In genomic region chr22:38257650-38258246, GRCh38 we compare ENCODE assay signal across 10 cellular contexts. TPM values are rescaled to one million over a fixed set of nuclear protein-coding genes. Genes with fewer than 3 reads are reported as not detected.
DNase-seq lines count a peak whose midpoint lies in the region; ATAC-seq, FAIRE-seq and TF ChIP-seq lines count a peak whose summit lies in the region.
"Had no signal": no experiment of that assay in that cellular context is flagged by ENCODE, and none has a peak within 500 bp of the region (broad histone marks: within the 10 kb centered on the region; RNA-seq: fewer than 3 reads in every experiment).

No MANE protein-coding gene starts in this region.

- ATAC-seq in HG02938 (IDR thresholded peaks at IDR 0.05; ENCODE audit: unreplicated experiment): no peak

- FAIRE-seq in D721Med (lab: Jason Lieb, UNC): no peak

- TF ChIP-seq CTCF in VCaP (conservative IDR thresholded peaks at IDR 0.05) (peak; percentile 42), D721Med (IDR thresholded peaks at IDR 0.05; ENCODE audit: insufficient read depth, missing control alignments) (no peak)

- H3K27ac ChIP-seq in VCaP: peak overlapping the region; percentile 95
- peak overlapping the region; percentile 85 for H3K27ac ChIP-seq in temporal lobe (ENCODE audit: low read depth, low read length)

- peak; percentile 94 for DNase-seq in NCI-H1105 (lab: John Stamatoyannopoulos, UW)
- DNase-seq in left kidney (ENCODE audit: low read depth, low spot score): peak; percentile 40
- DNase-seq in D721Med (ENCODE audit: insufficient read length, low spot score): no peak
- no peak for DNase-seq in activated CD8-positive, alpha-beta memory T cell treated with anti-CD3 and anti-CD28 coated beads for 24 hours
- no peak for DNase-seq in cerebellum (ENCODE audit: low spot score)
- DNase-seq: immature natural killer cell; stimulated activated CD4-positive, alpha-beta T cell treated with anti-CD3 and anti-CD28 coated beads, Interleukin-4, amount 100 ng/mL, for 4 hours had no signal

RNA-seq across cellular contexts. Expression of gene TMEM184B, which starts 15.1 kb away (rescaled TPM):
- total RNA-seq in temporal lobe (9.3 TPM), cerebellum (23.8 TPM)

RNA-seq across cellular contexts. Expression of gene MAFF, which starts 56.0 kb away (rescaled TPM):
- total RNA-seq in temporal lobe: 2.0 TPM
- 5.2 TPM for total RNA-seq in cerebellum

RNA-seq across cellular contexts. Expression of gene CSNK1E, which starts 59.5 kb away (rescaled TPM):
- 134 TPM for total RNA-seq in temporal lobe
- 157 TPM for total RNA-seq in cerebellum

Comparison
In these comparisons a context has a peak if more than half of its experiments do, and no peak if none do; other contexts are left out.
1. DNase-seq: peak in NCI-H1105 (single experiment) and left kidney (single experiment); none in D721Med (single experiment), activated CD8-positive, alpha-beta memory T cell treated with anti-CD3 and anti-CD28 coated beads for 24 hours (single experiment) and cerebellum (single experiment).